In genomic region chr12:67068204-67068731, GRCh38 we compare ENCODE assay signal across 8 cellular contexts.
DNase-seq lines count a peak whose midpoint lies in the region; ATAC-seq and TF ChIP-seq lines count a peak whose summit lies in the region.

No MANE protein-coding gene starts in this region.

- H2AFZ ChIP-seq in osteoblast (ENCODE audit: low read length), result no peak overlapping the region

- H3K27me3 ChIP-seq in BE2C (peaks cover 37% of the 10 kb centered on the region), iPS DF 6.9 (ENCODE audit: control insufficient read depth, insufficient read depth, low read length) (no peaks in the 10 kb centered on the region; the same call in 1 of the 2 replicates), osteoblast (ENCODE audit: insufficient read depth, low read length) (peaks cover 36% of the 10 kb centered on the region)

- no peaks in the 10 kb centered on the region for H4K20me1 ChIP-seq in osteoblast (ENCODE audit: insufficient read depth, low read length)

- TF ChIP-seq CTCF in BE2C (IDR thresholded peaks at IDR 0.05; ENCODE audit: low read depth, low read length) (0 out of 2 replicates have a peak, but pooled peaks have one; percentile 2), osteoblast (IDR thresholded peaks at IDR 0.05; ENCODE audit: extremely low read depth, low read depth, low read length) (no peak)

- no peaks in the 10 kb centered on the region for H3K79me2 ChIP-seq in osteoblast (ENCODE audit: insufficient read depth, low read length)

- no peaks in the 10 kb centered on the region; the same call in 1 of the 2 replicates for H3K9me3 ChIP-seq in BE2C
- no peaks in the 10 kb centered on the region for H3K9me3 ChIP-seq in iPS DF 6.9 (ENCODE audit: control insufficient read depth, insufficient read depth, low read length)
- no peaks in the 10 kb centered on the region for H3K9me3 ChIP-seq in osteoblast (ENCODE audit: low read depth, low read length)

- H3K36me3 ChIP-seq in BE2C (no peaks in the 10 kb centered on the region), iPS DF 6.9 (ENCODE audit: control insufficient read depth, insufficient read depth, low read length) (no peaks in the 10 kb centered on the region), osteoblast (ENCODE audit: insufficient read depth, low read length) (no peaks in the 10 kb centered on the region)

- DNase-seq in BE2C (no peak), iPS DF 6.9 (ENCODE audit: low read depth, low spot score) (no peak), osteoblast (ENCODE audit: insufficient read length, low spot score, missing footprints) (no peak), NCI-H1048 (lab: John Stamatoyannopoulos, UW) (no peak)
- DNase-seq in activated T-cell treated with anti-CD3 and anti-CD28 coated beads, Interleukin-2, amount 50 U/mL, for 48 hours, result peak; percentile 22 to 31
- peak; percentile 4 for DNase-seq in stimulated activated CD4-positive, alpha-beta T cell treated with anti-CD3 and anti-CD28 coated beads, Interleukin-1b, Interleukin-23, amount 100 ng/mL, for 48 hours

- H3K4me3 ChIP-seq in BE2C (ENCODE audit: low read depth, low read length) (no peak overlapping the region), iPS DF 6.9 (ENCODE audit: low read length) (peak overlapping the region; percentile 83; the same call in 1 of the 2 replicates), osteoblast (ENCODE audit: insufficient read depth, low read length) (no peak overlapping the region)

- no peak overlapping the region for H3K27ac ChIP-seq in iPS DF 6.9 (ENCODE audit: low read length)
- H3K27ac ChIP-seq in osteoblast (ENCODE audit: low read depth, low read length), result no peak overlapping the region

- H3K4me2 ChIP-seq in osteoblast (ENCODE audit: insufficient read depth, low read length), result no peak overlapping the region

- H3K4me1 ChIP-seq in BE2C (no peaks in the 10 kb centered on the region), iPS DF 6.9 (ENCODE audit: control insufficient read depth, insufficient read depth, low read length) (peaks cover 2% of the 10 kb centered on the region; the same call in 1 of the 2 replicates), osteoblast (ENCODE audit: insufficient read depth, low read length) (no peaks in the 10 kb centered on the region)

- WGBS in iPS DF 6.9 (ENCODE audit: insufficient coverage, insufficient read length), result no CpG with 5 or more reads among the region's 20 CpGs

- ATAC-seq in HG03460 (IDR thresholded peaks at IDR 0.05; ENCODE audit: unreplicated experiment) (peak; percentile 5), HG03139 (IDR thresholded peaks at IDR 0.05; ENCODE audit: unreplicated experiment) (no peak)

Comparison
In these comparisons a context has a peak if more than half of its experiments do, and no peak if none do; other contexts are left out.
1. DNase-seq: peak in activated T-cell treated with anti-CD3 and anti-CD28 coated beads, Interleukin-2, amount 50 U/mL, for 48 hours (2 of 2) and stimulated activated CD4-positive, alpha-beta T cell treated with anti-CD3 and anti-CD28 coated beads, Interleukin-1b, Interleukin-23, amount 100 ng/mL, for 48 hours (single experiment); none in BE2C (single experiment), iPS DF 6.9 (single experiment), osteoblast (single experiment) and NCI-H1048 (single experiment).